In the genomic region with DNA sequence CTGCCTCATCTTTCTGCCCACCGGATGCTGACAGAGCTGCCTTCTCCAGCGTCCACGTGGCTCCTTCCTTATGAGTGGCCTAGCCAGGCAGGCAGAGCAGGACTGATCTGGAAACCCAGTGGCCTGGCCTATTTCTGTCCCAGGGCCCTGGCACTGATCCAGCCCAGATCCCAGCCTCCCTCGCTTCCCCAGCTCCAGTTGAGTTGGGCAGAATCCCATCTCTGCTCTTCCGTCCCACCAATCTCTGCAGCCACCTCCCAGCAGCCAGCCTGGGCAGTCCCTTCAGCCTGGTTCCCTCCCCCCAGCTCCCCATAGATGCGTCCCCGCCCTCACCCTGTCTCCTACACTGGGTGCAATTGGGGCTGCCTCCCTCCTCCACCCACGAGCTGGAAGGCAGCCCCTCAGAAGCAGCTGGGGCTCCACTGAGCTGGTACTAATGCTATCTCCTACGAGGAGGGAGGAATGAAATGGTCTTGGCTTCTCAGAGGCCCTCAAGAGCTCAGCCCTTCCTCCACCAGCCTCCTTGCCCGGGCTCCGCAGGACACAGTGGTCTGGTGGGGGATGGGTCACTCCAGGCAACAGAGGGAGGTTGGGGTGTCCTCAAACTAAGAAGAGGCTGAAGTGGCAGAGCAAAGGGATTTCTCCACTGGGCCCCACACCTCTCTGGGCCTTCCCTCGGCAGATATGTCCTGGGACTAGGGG, we compare ENCODE assay signal across 2 cellular contexts.
TF ChIP-seq lines count a peak whose summit lies in the region.

No MANE protein-coding gene starts in this region.

TF ChIP-seq in GM23338, 12 proteins besides CTCF, POLR2A, EP300 and RAD21:
- no peak for TF ChIP-seq STAT1 (IDR thresholded peaks at IDR 0.05; ENCODE audit: unreplicated experiment)
- TF ChIP-seq, protein P1, sequence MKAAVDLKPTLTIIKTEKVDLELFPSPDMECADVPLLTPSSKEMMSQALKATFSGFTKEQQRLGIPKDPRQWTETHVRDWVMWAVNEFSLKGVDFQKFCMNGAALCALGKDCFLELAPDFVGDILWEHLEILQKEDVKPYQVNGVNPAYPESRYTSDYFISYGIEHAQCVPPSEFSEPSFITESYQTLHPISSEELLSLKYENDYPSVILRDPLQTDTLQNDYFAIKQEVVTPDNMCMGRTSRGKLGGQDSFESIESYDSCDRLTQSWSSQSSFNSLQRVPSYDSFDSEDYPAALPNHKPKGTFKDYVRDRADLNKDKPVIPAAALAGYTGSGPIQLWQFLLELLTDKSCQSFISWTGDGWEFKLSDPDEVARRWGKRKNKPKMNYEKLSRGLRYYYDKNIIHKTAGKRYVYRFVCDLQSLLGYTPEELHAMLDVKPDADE (IDR thresholded peaks at IDR 0.05), result no peak
- TF ChIP-seq EZH2phosphoT487 (IDR thresholded peaks at IDR 0.05; ENCODE audit: unreplicated experiment), result no peak
- no peak for TF ChIP-seq EZH2 (IDR thresholded peaks at IDR 0.05; ENCODE audit: low read depth, unreplicated experiment)

TF ChIP-seq in HEK293T, 16 proteins besides CTCF, POLR2A, EP300 and RAD21:
- TF ChIP-seq CTBP1 (IDR thresholded peaks at IDR 0.05; ENCODE audit: borderline replicate concordance), result no peak
- TF ChIP-seq, protein P2, sequence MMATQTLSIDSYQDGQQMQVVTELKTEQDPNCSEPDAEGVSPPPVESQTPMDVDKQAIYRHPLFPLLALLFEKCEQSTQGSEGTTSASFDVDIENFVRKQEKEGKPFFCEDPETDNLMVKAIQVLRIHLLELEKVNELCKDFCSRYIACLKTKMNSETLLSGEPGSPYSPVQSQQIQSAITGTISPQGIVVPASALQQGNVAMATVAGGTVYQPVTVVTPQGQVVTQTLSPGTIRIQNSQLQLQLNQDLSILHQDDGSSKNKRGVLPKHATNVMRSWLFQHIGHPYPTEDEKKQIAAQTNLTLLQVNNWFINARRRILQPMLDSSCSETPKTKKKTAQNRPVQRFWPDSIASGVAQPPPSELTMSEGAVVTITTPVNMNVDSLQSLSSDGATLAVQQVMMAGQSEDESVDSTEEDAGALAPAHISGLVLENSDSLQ (IDR thresholded peaks at IDR 0.05), result no peak
- no peak for TF ChIP-seq FOXM1 (IDR thresholded peaks at IDR 0.05; ENCODE audit: borderline replicate concordance)
- no peak for TF ChIP-seq ARNT (IDR thresholded peaks at IDR 0.05)
- no peak for TF ChIP-seq NFRKB (IDR thresholded peaks at IDR 0.05)
- TF ChIP-seq L3MBTL2 (conservative IDR thresholded peaks at IDR 0.05), result no peak
- no peak for TF ChIP-seq BHLHE40 (IDR thresholded peaks at IDR 0.05; ENCODE audit: borderline replicate concordance)
- TF ChIP-seq LEF1 (IDR thresholded peaks at IDR 0.05; ENCODE audit: borderline replicate concordance), result no peak
- no peak for TF ChIP-seq SP1 (IDR thresholded peaks at IDR 0.05)
- TF ChIP-seq ZNF384 (IDR thresholded peaks at IDR 0.05), result no peak
- TF ChIP-seq SUZ12 (IDR thresholded peaks at IDR 0.05), result no peak
- no peak for TF ChIP-seq FOXK2 (IDR thresholded peaks at IDR 0.05)
- TF ChIP-seq FOXA1 (IDR thresholded peaks at IDR 0.05), result no peak
- TF ChIP-seq HDGF (IDR thresholded peaks at IDR 0.05; ENCODE audit: borderline replicate concordance), result no peak
- TF ChIP-seq ELF4 (IDR thresholded peaks at IDR 0.05), result no peak
- TF ChIP-seq TARDBP (IDR thresholded peaks at IDR 0.05), result no peak
TF ChIP-seq in HEK293T: peak in this region for 0.
